In genomic region chr3:55065331-55065730, GRCh38 we compare ENCODE assay signal across 1 cellular context.
TF ChIP-seq lines count a peak whose summit lies in the region.

No MANE protein-coding gene starts in this region.

TF ChIP-seq in H1, 55 proteins besides CTCF, POLR2A, EP300 and RAD21 (continued from another document):
- no peak for TF ChIP-seq CHD7 (IDR thresholded peaks at IDR 0.05; ENCODE audit: insufficient replicate concordance, low read length)
- TF ChIP-seq KDM1A (IDR thresholded peaks at IDR 0.05; ENCODE audit: borderline replicate concordance, low read length), result no peak
- TF ChIP-seq CHD1 (IDR thresholded peaks at IDR 0.05; ENCODE audit: low read depth, low read length), result no peak
TF ChIP-seq in H1: peak in this region for 0.
